Comparison of ENCODE assay signal across 15 cellular contexts in genomic region chr12:54038760-54039414, GRCh38. TPM values are rescaled to one million over a fixed set of nuclear protein-coding genes. Genes with fewer than 3 reads are reported as not detected.
DNase-seq lines count a peak whose midpoint lies in the region; ATAC-seq and TF ChIP-seq lines count a peak whose summit lies in the region.
"Had no signal": no experiment of that assay in that cellular context is flagged by ENCODE, and none has a peak within 500 bp of the region (broad histone marks: within the 10 kb centered on the region; RNA-seq: fewer than 3 reads in every experiment).

No MANE protein-coding gene starts in this region.

- ATAC-seq in HG02588 (IDR thresholded peaks at IDR 0.05; ENCODE audit: unreplicated experiment) (no peak), HG03432 (IDR thresholded peaks at IDR 0.05; ENCODE audit: unreplicated experiment) (no peak)
- ATAC-seq: HCT116 had no signal

- H3K9ac ChIP-seq in skeletal muscle tissue (ENCODE audit: low read depth in 1 of 3, low read length in 3 of 3): peak overlapping the region; percentile 4 to 40 (median 16)

- peak overlapping the region; percentile 52 for H3K27ac ChIP-seq in skeletal muscle tissue (ENCODE audit: low read depth, low read length)

- H3K27me3 ChIP-seq in skeletal muscle tissue (ENCODE audit: control insufficient read depth in 3 of 3, insufficient read depth in 3 of 3, low read length in 3 of 3): peaks cover 0 to 4% (median 2%) of the 10 kb centered on the region in 3 donors

- H3K4me3 ChIP-seq in astrocyte of the spinal cord (ENCODE audit: low read depth, low read length): peak overlapping the region; percentile 3
- H3K4me3 ChIP-seq in skeletal muscle tissue (ENCODE audit: low read length in 3 of 3): peak overlapping the region; percentile 28 to 45 (median 41)

- H3K36me3 ChIP-seq in skeletal muscle tissue (ENCODE audit: control insufficient read depth in 3 of 3, insufficient read depth in 3 of 3, low read length in 3 of 3): peaks cover 0 to 1% (median 0%) of the 10 kb centered on the region in 3 donors

- H3K9me3 ChIP-seq in skeletal muscle tissue (ENCODE audit: control insufficient read depth in 3 of 3, low read length in 3 of 3): no peaks in the 10 kb centered on the region

- in situ Hi-C loops in astrocyte of the spinal cord (cut with HindIII; ENCODE audit: low sequenced_read_pairs): no loop called here

- DNase-seq in NCI-H1092 treated with DMSO at 0.1 percent for 48 hours (lab: John Stamatoyannopoulos, UW) (peak; percentile 90), astrocyte of the spinal cord (ENCODE audit: low read depth, low spot score) (no peak), kidney tubule cell (ENCODE audit: low spot score) (peak; percentile 80), iPS-NIHi11 (ENCODE audit: low spot score) (no peak), NCI-H82 (lab: John Stamatoyannopoulos, UW) (no peak)
- DNase-seq: activated CD4-positive, alpha-beta T cell treated with anti-CD3 and anti-CD28 coated beads, Interleukin-2, amount 50 U/mL, for 4 hours; endodermal cell; midbrain; NCI-H1436; NCI-H446 treated with DMSO at 0.1 percent for 48 hours had no signal

- peaks cover 46 to 54% (median 50%) of the 10 kb centered on the region in 3 donors for H3K4me1 ChIP-seq in skeletal muscle tissue (ENCODE audit: control insufficient read depth in 3 of 3, insufficient read depth in 3 of 3, low read length in 3 of 3)

- TF ChIP-seq CTCF in astrocyte of the spinal cord (IDR thresholded peaks at IDR 0.05; ENCODE audit: low read depth, low read length): no peak

RNA-seq across cellular contexts. Expression of gene HOXC5, which starts 6.0 kb away (rescaled TPM):
- 0.52 TPM for total RNA-seq in skeletal muscle tissue
- total RNA-seq: cerebellum, endodermal cell had no signal

RNA-seq across cellular contexts. Expression of gene HOXC6, which starts 10.6 kb away (rescaled TPM):
- 2.6 TPM for total RNA-seq in skeletal muscle tissue
- total RNA-seq: cerebellum, endodermal cell had no signal

RNA-seq across cellular contexts. Expression of gene HOXC4, which starts 14.7 kb away (rescaled TPM):
- total RNA-seq in skeletal muscle tissue: 1.0 TPM
- total RNA-seq: cerebellum, endodermal cell had no signal

RNA-seq across cellular contexts. Expression of gene HOXC8, which starts 30.1 kb away (rescaled TPM):
- 0.52 TPM for total RNA-seq in skeletal muscle tissue
- total RNA-seq: cerebellum, endodermal cell had no signal

RNA-seq across cellular contexts. Expression of gene HOXC9, which starts 38.9 kb away (rescaled TPM):
- total RNA-seq in skeletal muscle tissue: 4.2 TPM
- total RNA-seq: cerebellum, endodermal cell had no signal

Comparison
In these comparisons a context has a peak if more than half of its experiments do, and no peak if none do; other contexts are left out.
1. DNase-seq: peak in NCI-H1092 treated with DMSO at 0.1 percent for 48 hours (single experiment) and kidney tubule cell (single experiment); none in astrocyte of the spinal cord (single experiment), iPS-NIHi11 (single experiment) and NCI-H82 (single experiment).